16 cellular contexts compared by ENCODE assay signal in the genomic region with DNA sequence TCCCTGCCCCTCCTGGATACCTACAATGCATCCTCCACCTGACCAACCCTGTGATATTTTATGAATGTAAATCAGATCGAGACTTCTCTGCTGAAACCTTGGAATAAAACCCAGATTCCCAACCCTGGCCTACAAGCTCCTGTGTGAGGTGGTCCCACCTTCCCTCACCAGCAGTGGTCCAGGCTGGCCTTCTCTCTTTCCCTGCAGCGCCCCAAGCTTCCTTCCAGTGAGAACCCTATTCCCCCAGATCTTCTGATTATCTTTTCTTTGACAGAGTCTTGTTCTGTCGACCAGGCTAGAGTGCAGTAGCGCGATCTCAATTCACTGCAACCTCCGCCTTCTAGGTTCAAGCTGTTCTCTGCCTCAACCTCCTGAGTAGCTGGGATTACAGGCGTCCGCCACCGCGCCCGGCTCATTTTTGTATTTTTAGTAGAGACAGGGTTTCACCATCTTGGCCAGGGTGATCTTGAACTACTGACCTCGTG. TPM values are rescaled to one million over a fixed set of nuclear protein-coding genes. Genes with fewer than 3 reads are reported as not detected.
DNase-seq lines count a peak whose midpoint lies in the region; ATAC-seq and TF ChIP-seq lines count a peak whose summit lies in the region.
"Had no signal": no experiment of that assay in that cellular context is flagged by ENCODE, and none has a peak within 500 bp of the region (broad histone marks: within the 10 kb centered on the region; RNA-seq: fewer than 3 reads in every experiment).

No MANE protein-coding gene starts in this region.

- peak overlapping the region; percentile 82; the same call in 1 of the 2 replicates for H3K4me3 ChIP-seq in iPS-20b (ENCODE audit: low read length)
- H3K4me3 ChIP-seq in stomach = no peak overlapping the region

- 91 to 93% (median 92%) methylated on average over 12 of the region's 12 CpGs for WGBS in stomach, 5 donors

- H3K4me1 Mint-ChIP-seq in activated naive CD8-positive, alpha-beta T cell (ENCODE audit: low read depth) = peaks cover 17% of the 10 kb centered on the region
- H3K4me1 Mint-ChIP-seq in activated naive CD8-positive, alpha-beta T cell treated with anti-CD3 and anti-CD28 coated beads for 36 hours = peaks cover 19% of the 10 kb centered on the region
- peaks cover 27 to 39% (median 34%) of the 10 kb centered on the region in 3 donors for H3K4me1 Mint-ChIP-seq in T-cell

- H3K27ac ChIP-seq in iPS-20b (ENCODE audit: low read length) (no peak overlapping the region), stomach (peak overlapping the region; percentile 41 to 90 (median 85))
- H3K27ac ChIP-seq: brain microvascular endothelial cell had no signal

- peak overlapping the region; percentile 30; the same call in 1 of the 2 replicates for H3K9ac ChIP-seq in iPS-20b (ENCODE audit: low read depth, low read length)

- no peaks in the 10 kb centered on the region for H3K27me3 Mint-ChIP-seq in activated naive CD8-positive, alpha-beta T cell
- H3K27me3 Mint-ChIP-seq in activated naive CD8-positive, alpha-beta T cell treated with anti-CD3 and anti-CD28 coated beads for 36 hours = no peaks in the 10 kb centered on the region
- no peaks in the 10 kb centered on the region for H3K27me3 Mint-ChIP-seq in T-cell

- ATAC-seq in T-cell (replicated peaks in 1 of 4) (no peak), HG03460 (IDR thresholded peaks at IDR 0.05; ENCODE audit: unreplicated experiment) (no peak)

- DNase-seq in activated naive CD8-positive, alpha-beta T cell treated with anti-CD3 and anti-CD28 coated beads for 36 hours = no peak
- DNase-seq in T-cell (no peak), stomach (no peak), NAMALWA (ENCODE audit: low spot score) (no peak)
- no peak for DNase-seq in activated CD4-positive, CD25-positive, alpha-beta regulatory T cell treated with anti-CD3 and anti-CD28 coated beads, Interleukin-2, amount 50 U/mL, for 72 hours
- DNase-seq: activated CD4-positive, CD25-positive, alpha-beta regulatory T cell; brain microvascular endothelial cell; effector CD8-positive, alpha-beta T cell; foreskin fibroblast; KBM-7; NCI-H1417 treated with DMSO at 0.1 percent for 48 hours; NCI-H345; transverse colon had no signal

- TF ChIP-seq CTCF in stomach (IDR thresholded peaks at IDR 0.05) = no peak

- no peaks in the 10 kb centered on the region for H3K36me3 Mint-ChIP-seq in activated naive CD8-positive, alpha-beta T cell
- peaks cover 6% of the 10 kb centered on the region for H3K36me3 Mint-ChIP-seq in activated naive CD8-positive, alpha-beta T cell treated with anti-CD3 and anti-CD28 coated beads for 36 hours
- H3K36me3 Mint-ChIP-seq in T-cell = no peaks in the 10 kb centered on the region

- H3K4me1 ChIP-seq in iPS-20b (ENCODE audit: insufficient read depth, low read length) (peaks cover 14% of the 10 kb centered on the region), stomach (peaks cover 0 to 47% (median 43%) of the 10 kb centered on the region in 4 donors)

- no peak for TF ChIP-seq POLR2A in stomach (IDR thresholded peaks at IDR 0.05)

- H3K27ac Mint-ChIP-seq in activated naive CD8-positive, alpha-beta T cell = peak overlapping the region; percentile 8
- no peak overlapping the region for H3K27ac Mint-ChIP-seq in activated naive CD8-positive, alpha-beta T cell treated with anti-CD3 and anti-CD28 coated beads for 36 hours
- H3K27ac Mint-ChIP-seq in T-cell = peak overlapping the region; percentile 73 to 94

- H3K4me3 Mint-ChIP-seq in activated naive CD8-positive, alpha-beta T cell = peak overlapping the region; percentile 62
- no peak overlapping the region for H3K4me3 Mint-ChIP-seq in activated naive CD8-positive, alpha-beta T cell treated with anti-CD3 and anti-CD28 coated beads for 36 hours
- H3K4me3 Mint-ChIP-seq in T-cell = peak overlapping the region; percentile 80 to 92 (median 83)

- no peaks in the 10 kb centered on the region for H3K36me3 ChIP-seq in iPS-20b (ENCODE audit: insufficient read depth, low read depth, low read length)
- H3K36me3 ChIP-seq in stomach = no peaks in the 10 kb centered on the region
- H3K36me3 ChIP-seq: brain microvascular endothelial cell, transverse colon had no signal

- POLR2A ChIA-PET in T-cell (lab: Charles Lee) = interaction anchor here in 1 of 2 donors (0.9 kb wide), 1 partner anchor 26 kb away, joined by 3 read pairs; no protein-coding TSS in a partner anchor

- H3K9me3 ChIP-seq in iPS-20b (ENCODE audit: insufficient read depth, low read depth, low read length) (no peaks in the 10 kb centered on the region), stomach (no peaks in the 10 kb centered on the region)
- H3K9me3 ChIP-seq: transverse colon had no signal

- CTCF ChIA-PET in T-cell (lab: Charles Lee) = interaction anchor here (0.6 to 1.5 kb wide), 3 partner anchors 11 to 43 kb away, joined by 3 to 5 read pairs (median 3); no protein-coding TSS in a partner anchor

- intact Hi-C loops in stomach (cut with DNase I; ENCODE audit: low total_unique reads) = no loop called here

- H3K27me3 ChIP-seq in iPS-20b (ENCODE audit: insufficient read depth, low read length) = peaks cover 11% of the 10 kb centered on the region; the same call in 1 of the 2 replicates
- no peaks in the 10 kb centered on the region for H3K27me3 ChIP-seq in stomach
- H3K27me3 ChIP-seq: brain microvascular endothelial cell, transverse colon had no signal

- no peaks in the 10 kb centered on the region for H3K9me3 Mint-ChIP-seq in activated naive CD8-positive, alpha-beta T cell (ENCODE audit: low read depth)
- no peaks in the 10 kb centered on the region for H3K9me3 Mint-ChIP-seq in activated naive CD8-positive, alpha-beta T cell treated with anti-CD3 and anti-CD28 coated beads for 36 hours
- H3K9me3 Mint-ChIP-seq in T-cell = no peaks in the 10 kb centered on the region

- TF ChIP-seq EP300 in stomach (IDR thresholded peaks at IDR 0.05) = no peak

RNA-seq across cellular contexts. Expression of a gene that starts 2.5 kb away (rescaled TPM):
- total RNA-seq in activated naive CD8-positive, alpha-beta T cell treated with anti-CD3 and anti-CD28 coated beads for 36 hours = 10 to 100 TPM; 47.9 to 53.9 TPM
- total RNA-seq in T-cell (100 to 1,000 TPM in 2 of 5 donors, 10 to 100 TPM in 3; 76.0 to 115 (median 91.6) TPM), stomach (100 to 1,000 TPM in 2 of 5 donors, 10 to 100 TPM in 3; 14.2 to 218 (median 72.4) TPM)
- polyA plus RNA-seq in stomach = 1 to 10 TPM; 2.1 to 2.4 (median 2.3) TPM
